Comparison of ENCODE assay signal across 1 cellular context in the genomic region with DNA sequence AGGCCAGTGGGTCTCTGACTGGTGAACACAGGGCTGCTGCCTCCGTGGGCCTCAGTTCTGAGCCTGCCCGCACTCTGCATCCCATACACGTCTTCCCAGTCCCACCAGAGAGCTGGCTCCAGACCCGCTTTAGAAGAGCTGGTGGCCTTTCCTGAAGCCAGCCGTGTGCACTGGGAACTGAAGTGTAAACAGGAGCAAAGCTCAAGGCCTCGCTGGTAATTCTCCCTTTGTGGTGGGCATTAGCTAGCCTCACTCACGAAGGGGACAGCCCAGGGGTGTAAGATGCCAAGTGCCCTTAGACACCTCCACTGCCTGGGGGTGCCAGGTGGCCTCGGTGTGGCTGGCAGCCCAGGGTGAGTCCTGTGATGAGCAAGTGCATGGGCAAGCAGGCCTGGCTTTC.
A peak's percentile ranks its signal among the peaks of the same experiment; 100 is the strongest.
TF ChIP-seq lines count a peak whose summit lies in the region.

No MANE protein-coding gene starts in this region.

TF ChIP-seq in HepG2, 621 proteins besides CTCF, POLR2A, EP300 and RAD21 (continued from another document):
- TF ChIP-seq, protein P1, sequence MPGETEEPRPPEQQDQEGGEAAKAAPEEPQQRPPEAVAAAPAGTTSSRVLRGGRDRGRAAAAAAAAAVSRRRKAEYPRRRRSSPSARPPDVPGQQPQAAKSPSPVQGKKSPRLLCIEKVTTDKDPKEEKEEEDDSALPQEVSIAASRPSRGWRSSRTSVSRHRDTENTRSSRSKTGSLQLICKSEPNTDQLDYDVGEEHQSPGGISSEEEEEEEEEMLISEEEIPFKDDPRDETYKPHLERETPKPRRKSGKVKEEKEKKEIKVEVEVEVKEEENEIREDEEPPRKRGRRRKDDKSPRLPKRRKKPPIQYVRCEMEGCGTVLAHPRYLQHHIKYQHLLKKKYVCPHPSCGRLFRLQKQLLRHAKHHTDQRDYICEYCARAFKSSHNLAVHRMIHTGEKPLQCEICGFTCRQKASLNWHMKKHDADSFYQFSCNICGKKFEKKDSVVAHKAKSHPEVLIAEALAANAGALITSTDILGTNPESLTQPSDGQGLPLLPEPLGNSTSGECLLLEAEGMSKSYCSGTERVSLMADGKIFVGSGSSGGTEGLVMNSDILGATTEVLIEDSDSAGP (CRISPR knock-in tag; IDR thresholded peaks at IDR 0.05; ENCODE audit: borderline replicate concordance) = peak; percentile 77
- TF ChIP-seq ZNF678 (CRISPR knock-in tag; IDR thresholded peaks at IDR 0.05) = no peak
- TF ChIP-seq, protein P2, sequence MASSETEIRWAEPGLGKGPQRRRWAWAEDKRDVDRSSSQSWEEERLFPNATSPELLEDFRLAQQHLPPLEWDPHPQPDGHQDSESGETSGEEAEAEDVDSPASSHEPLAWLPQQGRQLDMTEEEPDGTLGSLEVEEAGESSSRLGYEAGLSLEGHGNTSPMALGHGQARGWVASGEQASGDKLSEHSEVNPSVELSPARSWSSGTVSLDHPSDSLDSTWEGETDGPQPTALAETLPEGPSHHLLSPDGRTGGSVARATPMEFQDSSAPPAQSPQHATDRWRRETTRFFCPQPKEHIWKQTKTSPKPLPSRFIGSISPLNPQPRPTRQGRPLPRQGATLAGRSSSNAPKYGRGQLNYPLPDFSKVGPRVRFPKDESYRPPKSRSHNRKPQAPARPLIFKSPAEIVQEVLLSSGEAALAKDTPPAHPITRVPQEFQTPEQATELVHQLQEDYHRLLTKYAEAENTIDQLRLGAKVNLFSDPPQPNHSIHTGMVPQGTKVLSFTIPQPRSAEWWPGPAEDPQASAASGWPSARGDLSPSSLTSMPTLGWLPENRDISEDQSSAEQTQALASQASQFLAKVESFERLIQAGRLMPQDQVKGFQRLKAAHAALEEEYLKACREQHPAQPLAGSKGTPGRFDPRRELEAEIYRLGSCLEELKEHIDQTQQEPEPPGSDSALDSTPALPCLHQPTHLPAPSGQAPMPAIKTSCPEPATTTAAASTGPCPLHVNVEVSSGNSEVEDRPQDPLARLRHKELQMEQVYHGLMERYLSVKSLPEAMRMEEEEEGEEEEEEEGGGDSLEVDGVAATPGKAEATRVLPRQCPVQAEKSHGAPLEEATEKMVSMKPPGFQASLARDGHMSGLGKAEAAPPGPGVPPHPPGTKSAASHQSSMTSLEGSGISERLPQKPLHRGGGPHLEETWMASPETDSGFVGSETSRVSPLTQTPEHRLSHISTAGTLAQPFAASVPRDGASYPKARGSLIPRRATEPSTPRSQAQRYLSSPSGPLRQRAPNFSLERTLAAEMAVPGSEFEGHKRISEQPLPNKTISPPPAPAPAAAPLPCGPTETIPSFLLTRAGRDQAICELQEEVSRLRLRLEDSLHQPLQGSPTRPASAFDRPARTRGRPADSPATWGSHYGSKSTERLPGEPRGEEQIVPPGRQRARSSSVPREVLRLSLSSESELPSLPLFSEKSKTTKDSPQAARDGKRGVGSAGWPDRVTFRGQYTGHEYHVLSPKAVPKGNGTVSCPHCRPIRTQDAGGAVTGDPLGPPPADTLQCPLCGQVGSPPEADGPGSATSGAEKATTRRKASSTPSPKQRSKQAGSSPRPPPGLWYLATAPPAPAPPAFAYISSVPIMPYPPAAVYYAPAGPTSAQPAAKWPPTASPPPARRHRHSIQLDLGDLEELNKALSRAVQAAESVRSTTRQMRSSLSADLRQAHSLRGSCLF (CRISPR knock-in tag; IDR thresholded peaks at IDR 0.05; ENCODE audit: borderline replicate concordance) = no peak
- TF ChIP-seq SUZ12 (IDR thresholded peaks at IDR 0.05; ENCODE audit: low read depth, low read length) = no peak
- TF ChIP-seq, protein P3, sequence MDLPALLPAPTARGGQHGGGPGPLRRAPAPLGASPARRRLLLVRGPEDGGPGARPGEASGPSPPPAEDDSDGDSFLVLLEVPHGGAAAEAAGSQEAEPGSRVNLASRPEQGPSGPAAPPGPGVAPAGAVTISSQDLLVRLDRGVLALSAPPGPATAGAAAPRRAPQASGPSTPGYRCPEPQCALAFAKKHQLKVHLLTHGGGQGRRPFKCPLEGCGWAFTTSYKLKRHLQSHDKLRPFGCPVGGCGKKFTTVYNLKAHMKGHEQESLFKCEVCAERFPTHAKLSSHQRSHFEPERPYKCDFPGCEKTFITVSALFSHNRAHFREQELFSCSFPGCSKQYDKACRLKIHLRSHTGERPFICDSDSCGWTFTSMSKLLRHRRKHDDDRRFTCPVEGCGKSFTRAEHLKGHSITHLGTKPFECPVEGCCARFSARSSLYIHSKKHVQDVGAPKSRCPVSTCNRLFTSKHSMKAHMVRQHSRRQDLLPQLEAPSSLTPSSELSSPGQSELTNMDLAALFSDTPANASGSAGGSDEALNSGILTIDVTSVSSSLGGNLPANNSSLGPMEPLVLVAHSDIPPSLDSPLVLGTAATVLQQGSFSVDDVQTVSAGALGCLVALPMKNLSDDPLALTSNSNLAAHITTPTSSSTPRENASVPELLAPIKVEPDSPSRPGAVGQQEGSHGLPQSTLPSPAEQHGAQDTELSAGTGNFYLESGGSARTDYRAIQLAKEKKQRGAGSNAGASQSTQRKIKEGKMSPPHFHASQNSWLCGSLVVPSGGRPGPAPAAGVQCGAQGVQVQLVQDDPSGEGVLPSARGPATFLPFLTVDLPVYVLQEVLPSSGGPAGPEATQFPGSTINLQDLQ (CRISPR knock-in tag; IDR thresholded peaks at IDR 0.05) = no peak
- no peak for TF ChIP-seq SRSF9 (IDR thresholded peaks at IDR 0.05; ENCODE audit: borderline replicate concordance, insufficient read depth, low read depth, low read length, poor library complexity, severe bottlenecking)
- TF ChIP-seq AGO1 (IDR thresholded peaks at IDR 0.05; ENCODE audit: low read depth, low read length, poor library complexity, severe bottlenecking) = no peak
- TF ChIP-seq, protein P4, sequence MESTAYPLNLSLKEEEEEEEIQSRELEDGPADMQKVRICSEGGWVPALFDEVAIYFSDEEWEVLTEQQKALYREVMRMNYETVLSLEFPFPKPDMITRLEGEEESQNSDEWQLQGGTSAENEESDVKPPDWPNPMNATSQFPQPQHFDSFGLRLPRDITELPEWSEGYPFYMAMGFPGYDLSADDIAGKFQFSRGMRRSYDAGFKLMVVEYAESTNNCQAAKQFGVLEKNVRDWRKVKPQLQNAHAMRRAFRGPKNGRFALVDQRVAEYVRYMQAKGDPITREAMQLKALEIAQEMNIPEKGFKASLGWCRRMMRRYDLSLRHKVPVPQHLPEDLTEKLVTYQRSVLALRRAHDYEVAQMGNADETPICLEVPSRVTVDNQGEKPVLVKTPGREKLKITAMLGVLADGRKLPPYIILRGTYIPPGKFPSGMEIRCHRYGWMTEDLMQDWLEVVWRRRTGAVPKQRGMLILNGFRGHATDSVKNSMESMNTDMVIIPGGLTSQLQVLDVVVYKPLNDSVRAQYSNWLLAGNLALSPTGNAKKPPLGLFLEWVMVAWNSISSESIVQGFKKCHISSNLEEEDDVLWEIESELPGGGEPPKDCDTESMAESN (CRISPR knock-in tag; conservative IDR thresholded peaks at IDR 0.05) = 0 out of 2 replicates have a peak, but pooled peaks have one; percentile 30
- TF ChIP-seq, protein P5, sequence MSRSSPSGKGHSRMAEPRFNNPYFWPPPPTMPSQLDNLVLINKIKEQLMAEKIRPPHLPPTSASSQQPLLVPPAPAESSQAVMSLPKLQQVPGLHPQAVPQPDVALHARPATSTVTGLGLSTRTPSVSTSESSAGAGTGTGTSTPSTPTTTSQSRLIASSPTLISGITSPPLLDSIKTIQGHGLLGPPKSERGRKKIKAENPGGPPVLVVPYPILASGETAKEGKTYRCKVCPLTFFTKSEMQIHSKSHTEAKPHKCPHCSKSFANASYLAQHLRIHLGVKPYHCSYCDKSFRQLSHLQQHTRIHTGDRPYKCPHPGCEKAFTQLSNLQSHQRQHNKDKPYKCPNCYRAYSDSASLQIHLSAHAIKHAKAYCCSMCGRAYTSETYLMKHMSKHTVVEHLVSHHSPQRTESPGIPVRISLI (CRISPR knock-in tag; IDR thresholded peaks at IDR 0.05; ENCODE audit: borderline replicate concordance) = no peak
- peak; percentile 35; the same call in 1 of the 2 replicates for TF ChIP-seq ZMYM2 (CRISPR knock-in tag; IDR thresholded peaks at IDR 0.05)
- TF ChIP-seq HDAC1 (CRISPR knock-in tag; IDR thresholded peaks at IDR 0.05) = peak; percentile 45; the same call in 1 of the 2 replicates
- TF ChIP-seq, protein P6, sequence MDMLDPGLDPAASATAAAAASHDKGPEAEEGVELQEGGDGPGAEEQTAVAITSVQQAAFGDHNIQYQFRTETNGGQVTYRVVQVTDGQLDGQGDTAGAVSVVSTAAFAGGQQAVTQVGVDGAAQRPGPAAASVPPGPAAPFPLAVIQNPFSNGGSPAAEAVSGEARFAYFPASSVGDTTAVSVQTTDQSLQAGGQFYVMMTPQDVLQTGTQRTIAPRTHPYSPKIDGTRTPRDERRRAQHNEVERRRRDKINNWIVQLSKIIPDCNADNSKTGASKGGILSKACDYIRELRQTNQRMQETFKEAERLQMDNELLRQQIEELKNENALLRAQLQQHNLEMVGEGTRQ (IDR thresholded peaks at IDR 0.05; ENCODE audit: low read depth, low read length) = no peak
- TF ChIP-seq, protein P6 (CRISPR knock-in tag; IDR thresholded peaks at IDR 0.05; ENCODE audit: borderline replicate concordance) = no peak
- TF ChIP-seq, protein P7, sequence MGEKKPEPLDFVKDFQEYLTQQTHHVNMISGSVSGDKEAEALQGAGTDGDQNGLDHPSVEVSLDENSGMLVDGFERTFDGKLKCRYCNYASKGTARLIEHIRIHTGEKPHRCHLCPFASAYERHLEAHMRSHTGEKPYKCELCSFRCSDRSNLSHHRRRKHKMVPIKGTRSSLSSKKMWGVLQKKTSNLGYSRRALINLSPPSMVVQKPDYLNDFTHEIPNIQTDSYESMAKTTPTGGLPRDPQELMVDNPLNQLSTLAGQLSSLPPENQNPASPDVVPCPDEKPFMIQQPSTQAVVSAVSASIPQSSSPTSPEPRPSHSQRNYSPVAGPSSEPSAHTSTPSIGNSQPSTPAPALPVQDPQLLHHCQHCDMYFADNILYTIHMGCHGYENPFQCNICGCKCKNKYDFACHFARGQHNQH (CRISPR knock-in tag; IDR thresholded peaks at IDR 0.05) = no peak
- TF ChIP-seq, protein P8, sequence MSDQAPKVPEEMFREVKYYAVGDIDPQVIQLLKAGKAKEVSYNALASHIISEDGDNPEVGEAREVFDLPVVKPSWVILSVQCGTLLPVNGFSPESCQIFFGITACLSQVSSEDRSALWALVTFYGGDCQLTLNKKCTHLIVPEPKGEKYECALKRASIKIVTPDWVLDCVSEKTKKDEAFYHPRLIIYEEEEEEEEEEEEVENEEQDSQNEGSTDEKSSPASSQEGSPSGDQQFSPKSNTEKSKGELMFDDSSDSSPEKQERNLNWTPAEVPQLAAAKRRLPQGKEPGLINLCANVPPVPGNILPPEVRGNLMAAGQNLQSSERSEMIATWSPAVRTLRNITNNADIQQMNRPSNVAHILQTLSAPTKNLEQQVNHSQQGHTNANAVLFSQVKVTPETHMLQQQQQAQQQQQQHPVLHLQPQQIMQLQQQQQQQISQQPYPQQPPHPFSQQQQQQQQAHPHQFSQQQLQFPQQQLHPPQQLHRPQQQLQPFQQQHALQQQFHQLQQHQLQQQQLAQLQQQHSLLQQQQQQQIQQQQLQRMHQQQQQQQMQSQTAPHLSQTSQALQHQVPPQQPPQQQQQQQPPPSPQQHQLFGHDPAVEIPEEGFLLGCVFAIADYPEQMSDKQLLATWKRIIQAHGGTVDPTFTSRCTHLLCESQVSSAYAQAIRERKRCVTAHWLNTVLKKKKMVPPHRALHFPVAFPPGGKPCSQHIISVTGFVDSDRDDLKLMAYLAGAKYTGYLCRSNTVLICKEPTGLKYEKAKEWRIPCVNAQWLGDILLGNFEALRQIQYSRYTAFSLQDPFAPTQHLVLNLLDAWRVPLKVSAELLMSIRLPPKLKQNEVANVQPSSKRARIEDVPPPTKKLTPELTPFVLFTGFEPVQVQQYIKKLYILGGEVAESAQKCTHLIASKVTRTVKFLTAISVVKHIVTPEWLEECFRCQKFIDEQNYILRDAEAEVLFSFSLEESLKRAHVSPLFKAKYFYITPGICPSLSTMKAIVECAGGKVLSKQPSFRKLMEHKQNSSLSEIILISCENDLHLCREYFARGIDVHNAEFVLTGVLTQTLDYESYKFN (CRISPR knock-in tag; conservative IDR thresholded peaks at IDR 0.05) = peak; percentile 82
- TF ChIP-seq ZNF788 (CRISPR knock-in tag; IDR thresholded peaks at IDR 0.05; ENCODE audit: borderline replicate concordance) = peak; percentile 45; the same call in 1 of the 2 replicates
- no peak for TF ChIP-seq RBM22 (optimal IDR thresholded peaks at IDR 0.05; ENCODE audit: low read length)
- TF ChIP-seq, protein P9, sequence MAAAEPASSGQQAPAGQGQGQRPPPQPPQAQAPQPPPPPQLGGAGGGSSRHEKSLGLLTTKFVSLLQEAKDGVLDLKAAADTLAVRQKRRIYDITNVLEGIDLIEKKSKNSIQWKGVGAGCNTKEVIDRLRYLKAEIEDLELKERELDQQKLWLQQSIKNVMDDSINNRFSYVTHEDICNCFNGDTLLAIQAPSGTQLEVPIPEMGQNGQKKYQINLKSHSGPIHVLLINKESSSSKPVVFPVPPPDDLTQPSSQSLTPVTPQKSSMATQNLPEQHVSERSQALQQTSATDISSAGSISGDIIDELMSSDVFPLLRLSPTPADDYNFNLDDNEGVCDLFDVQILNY (CRISPR knock-in tag; conservative IDR thresholded peaks at IDR 0.05) = no peak
- peak; percentile 64 for TF ChIP-seq ZFX (CRISPR knock-in tag; IDR thresholded peaks at IDR 0.05; ENCODE audit: low read depth)
- no peak for TF ChIP-seq SMAD9 (CRISPR knock-in tag; IDR thresholded peaks at IDR 0.05)
- TF ChIP-seq ZNF629 (CRISPR knock-in tag; conservative IDR thresholded peaks at IDR 0.05) = 0 out of 2 replicates have a peak, but pooled peaks have one; percentile 30
- no peak for TF ChIP-seq CREM (IDR thresholded peaks at IDR 0.05)
- no peak for TF ChIP-seq CREM (CRISPR knock-in tag; IDR thresholded peaks at IDR 0.05)
- TF ChIP-seq RELA (CRISPR knock-in tag; IDR thresholded peaks at IDR 0.05) = no peak
- no peak for TF ChIP-seq SOX13 (IDR thresholded peaks at IDR 0.05)
- TF ChIP-seq SOX13 (CRISPR knock-in tag; conservative IDR thresholded peaks at IDR 0.05 in 1 of 2, IDR thresholded peaks at IDR 0.05 in 1 of 2) = peak in 1 of 2 experiments; percentile 53; a peak in 2 of 4 replicates
- TF ChIP-seq BCL6 (CRISPR knock-in tag; IDR thresholded peaks at IDR 0.05) = no peak
- TF ChIP-seq, protein P10, sequence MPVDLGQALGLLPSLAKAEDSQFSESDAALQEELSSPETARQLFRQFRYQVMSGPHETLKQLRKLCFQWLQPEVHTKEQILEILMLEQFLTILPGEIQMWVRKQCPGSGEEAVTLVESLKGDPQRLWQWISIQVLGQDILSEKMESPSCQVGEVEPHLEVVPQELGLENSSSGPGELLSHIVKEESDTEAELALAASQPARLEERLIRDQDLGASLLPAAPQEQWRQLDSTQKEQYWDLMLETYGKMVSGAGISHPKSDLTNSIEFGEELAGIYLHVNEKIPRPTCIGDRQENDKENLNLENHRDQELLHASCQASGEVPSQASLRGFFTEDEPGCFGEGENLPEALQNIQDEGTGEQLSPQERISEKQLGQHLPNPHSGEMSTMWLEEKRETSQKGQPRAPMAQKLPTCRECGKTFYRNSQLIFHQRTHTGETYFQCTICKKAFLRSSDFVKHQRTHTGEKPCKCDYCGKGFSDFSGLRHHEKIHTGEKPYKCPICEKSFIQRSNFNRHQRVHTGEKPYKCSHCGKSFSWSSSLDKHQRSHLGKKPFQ (CRISPR knock-in tag; IDR thresholded peaks at IDR 0.05; ENCODE audit: insufficient replicate concordance) = peak; percentile 66
- TF ChIP-seq FOXO1 (CRISPR knock-in tag; IDR thresholded peaks at IDR 0.05) = peak; percentile 96
- TF ChIP-seq ZBTB7B (CRISPR knock-in tag; IDR thresholded peaks at IDR 0.05) = peak; percentile 77
- TF ChIP-seq ZNF589 (CRISPR knock-in tag; conservative IDR thresholded peaks at IDR 0.05) = no peak
TF ChIP-seq in HepG2: peak in this region for 93.
